In the genomic region with DNA sequence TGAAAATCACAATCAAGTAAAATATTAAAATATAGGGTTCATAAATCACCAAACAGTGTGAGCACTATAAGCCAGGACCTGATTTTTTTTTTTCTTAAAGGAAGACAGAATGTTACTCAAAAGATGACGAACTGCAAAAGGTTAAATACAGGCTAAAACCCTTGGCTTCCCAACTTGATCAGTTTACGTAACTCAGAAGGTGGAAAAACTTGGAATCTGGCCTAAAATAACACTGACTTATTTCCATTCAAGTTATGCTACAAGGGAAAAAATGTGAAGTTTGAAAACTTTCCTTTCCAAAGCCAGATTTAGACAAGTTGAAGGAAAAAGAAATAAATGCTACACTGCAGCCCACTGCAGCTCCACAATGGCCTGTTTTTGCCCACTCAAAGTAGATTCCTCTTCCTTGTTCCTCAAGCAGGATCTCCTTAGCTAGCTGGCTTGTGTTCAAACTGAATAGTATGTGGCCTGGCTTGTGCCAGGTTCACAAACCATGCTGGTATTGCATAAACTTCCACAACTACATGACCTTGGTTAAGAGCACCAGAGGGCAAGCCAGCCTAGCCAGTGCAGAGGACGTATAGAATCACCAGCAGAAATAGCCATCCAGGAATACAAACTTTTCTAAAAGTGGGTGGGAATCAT, we compare ENCODE assay signal across 12 cellular contexts.
A peak's percentile ranks its signal among the peaks of the same experiment; 100 is the strongest.
DNase-seq lines count a peak whose midpoint lies in the region; ATAC-seq and TF ChIP-seq lines count a peak whose summit lies in the region.
"Had no signal": no experiment of that assay in that cellular context is flagged by ENCODE, and none has a peak within 500 bp of the region (broad histone marks: within the 10 kb centered on the region; RNA-seq: fewer than 3 reads in every experiment).

No MANE protein-coding gene starts in this region.

- 0 out of 2 replicates have a peak overlapping the region, but pooled peaks have one; percentile 13 for H3K9ac ChIP-seq in PC-3 (ENCODE audit: low read length)

- CTCF ChIA-PET in AG04450 (lab: Charles Lee): interaction anchor here (1.6 to 1.9 kb wide), 2 partner anchors 36 to 168 kb away, joined by 4 to 5 read pairs; no protein-coding TSS in a partner anchor
- CTCF ChIA-PET in PC-3 (lab: Charles Lee): interaction anchor here (1.0 kb wide), 1 partner anchor 37 kb away, joined by 5 read pairs; no protein-coding TSS in a partner anchor

- intact Hi-C loops in PC-3 (cut with micrococcal nuclease): loop anchor here (5.0 kb wide), 1 partner anchor 37 kb away; no protein-coding TSS in a partner anchor

- no peaks in the 10 kb centered on the region for H3F3A ChIP-seq in PC-3 (ENCODE audit: low read length, unreplicated experiment)

- H4K20me1 ChIP-seq in PC-3 (ENCODE audit: low read length): no peaks in the 10 kb centered on the region

- peaks cover 51% of the 10 kb centered on the region for H3K4me1 ChIP-seq in PC-3 (ENCODE audit: insufficient read depth, low read length)

- no peaks in the 10 kb centered on the region for H3K36me3 ChIP-seq in PC-3 (ENCODE audit: low read depth, low read length)
- H3K36me3 ChIP-seq: neutrophil had no signal

- H3K4me3 Mint-ChIP-seq in effector memory CD8-positive, alpha-beta T cell: no peak overlapping the region
- H3K4me3 Mint-ChIP-seq: stimulated activated naive CD8-positive, alpha-beta T cell treated with anti-CD3 and anti-CD28 coated beads, Interleukin-15, Interleukin-2, amounts not matched to agents 100 ng/mL and 50 ng/mL, for 24 hours had no signal

- BruUV-seq in PC-3 (replicated peaks; lab: Mats Ljungman, UMichigan): no TSS peak

- H3K4me1 Mint-ChIP-seq in effector memory CD8-positive, alpha-beta T cell (ENCODE audit: low read depth in 2 of 2): peaks cover 3 to 7% of the 10 kb centered on the region in 2 donors

- H3K27me3 Mint-ChIP-seq in effector memory CD8-positive, alpha-beta T cell: no peaks in the 10 kb centered on the region
- H3K27me3 Mint-ChIP-seq: stimulated activated naive CD8-positive, alpha-beta T cell treated with anti-CD3 and anti-CD28 coated beads, Interleukin-15, Interleukin-2, amounts not matched to agents 100 ng/mL and 50 ng/mL, for 24 hours had no signal

- H3K79me2 ChIP-seq in PC-3 (ENCODE audit: low read length): 0 out of 2 replicates have a peak, but pooled peaks cover 3% of the 10 kb centered on the region

- H3K27me3 ChIP-seq in AG04450 (ENCODE audit: control insufficient read depth, insufficient read depth, low read length) (no peaks in the 10 kb centered on the region), PC-3 (ENCODE audit: low read length) (no peaks in the 10 kb centered on the region)
- H3K27me3 ChIP-seq: neutrophil had no signal

- no peaks in the 10 kb centered on the region for H3K9me2 ChIP-seq in PC-3 (replicated peaks; ENCODE audit: low read length)

- no peak overlapping the region for H3K27ac Mint-ChIP-seq in effector memory CD8-positive, alpha-beta T cell
- H3K27ac Mint-ChIP-seq: stimulated activated naive CD8-positive, alpha-beta T cell treated with anti-CD3 and anti-CD28 coated beads, Interleukin-15, Interleukin-2, amounts not matched to agents 100 ng/mL and 50 ng/mL, for 24 hours had no signal

- H3K9me3 ChIP-seq in AG04450 (ENCODE audit: control insufficient read depth, insufficient read depth, low read length): no peaks in the 10 kb centered on the region
- no peaks in the 10 kb centered on the region for H3K9me3 ChIP-seq in PC-3 (ENCODE audit: low read length)
- H3K9me3 ChIP-seq: neutrophil had no signal

- no peak overlapping the region for H2AFZ ChIP-seq in PC-3 (ENCODE audit: low read length)

- H3K4me2 ChIP-seq in PC-3 (ENCODE audit: low read length): peak overlapping the region; percentile 76

- no peak for TF ChIP-seq CTCF in AG04450 (IDR thresholded peaks at IDR 0.05; ENCODE audit: low read depth, low read length)
- no peak for TF ChIP-seq CTCF in PC-3 (conservative IDR thresholded peaks at IDR 0.05; ENCODE audit: low read depth, low read length)

- peaks cover 3% of the 10 kb centered on the region for H3K36me3 Mint-ChIP-seq in effector memory CD8-positive, alpha-beta T cell (ENCODE audit: insufficient read depth)

- peak; percentile 67 for DNase-seq in AG04450 (ENCODE audit: low read depth, low spot score)
- DNase-seq in PC-3: peak; percentile 83
- DNase-seq in fibroblast of gingiva (ENCODE audit: low read depth): peak; percentile 77
- peak; percentile 43 for DNase-seq in mucosa of gallbladder (ENCODE audit: low spot score)
- no peak for DNase-seq in NCI-H510A treated with DMSO at 0.1 percent for 48 hours (lab: John Stamatoyannopoulos, UW)
- DNase-seq in T-helper 9 cell: no peak
- DNase-seq in effector memory CD8-positive, alpha-beta T cell: no peak
- DNase-seq: activated CD4-positive, alpha-beta T cell treated with anti-CD3 and anti-CD28 coated beads for 4 hours; effector CD8-positive, alpha-beta T cell had no signal

- H3K4me3 ChIP-seq in AG04450 (ENCODE audit: low read depth, low read length) (no peak overlapping the region), PC-3 (ENCODE audit: low read length) (peak overlapping the region; percentile 33; the same call in 1 of the 2 replicates)

- POLR2A ChIA-PET in AG04450 (lab: Yijun Ruan, JAX): interaction anchor here (1.0 kb wide), 1 partner anchor 166 kb away, joined by 3 read pairs; a partner anchor contains a TSS
- POLR2A ChIA-PET in PC-3 (lab: Charles Lee; ENCODE audit: unreplicated experiment): no interaction called here

- peaks cover 0 to 3% of the 10 kb centered on the region in 2 donors for H3K9me3 Mint-ChIP-seq in effector memory CD8-positive, alpha-beta T cell
- H3K9me3 Mint-ChIP-seq: stimulated activated naive CD8-positive, alpha-beta T cell treated with anti-CD3 and anti-CD28 coated beads, Interleukin-15, Interleukin-2, amounts not matched to agents 100 ng/mL and 50 ng/mL, for 24 hours had no signal

- no peak for ATAC-seq in PC-3
- ATAC-seq in HG03521 (IDR thresholded peaks at IDR 0.05; ENCODE audit: unreplicated experiment): no peak
- no peak for ATAC-seq in effector memory CD8-positive, alpha-beta T cell (replicated peaks)

- H3K27ac ChIP-seq in AG04450 (ENCODE audit: low read depth, low read length): no peak overlapping the region
- H3K27ac ChIP-seq in PC-3 (ENCODE audit: low read length): peak overlapping the region; percentile 80
- H3K27ac ChIP-seq: neutrophil had no signal

Comparison
In these comparisons a context has a peak if more than half of its experiments do, and no peak if none do; other contexts are left out.
1. DNase-seq: peak in AG04450 (single experiment), PC-3 (single experiment), fibroblast of gingiva (single experiment) and mucosa of gallbladder (single experiment); none in NCI-H510A treated with DMSO at 0.1 percent for 48 hours (single experiment), T-helper 9 cell (single experiment) and effector memory CD8-positive, alpha-beta T cell (0 of 3).